Comparison of ENCODE assay signal across 23 cellular contexts in genomic region chr5:83817591-83817990, GRCh38.
DNase-seq lines count a peak whose midpoint lies in the region; ATAC-seq and TF ChIP-seq lines count a peak whose summit lies in the region.
"Had no signal": no experiment of that assay in that cellular context is flagged by ENCODE, and none has a peak within 500 bp of the region (broad histone marks: within the 10 kb centered on the region; RNA-seq: fewer than 3 reads in every experiment).

No MANE protein-coding gene starts in this region.

- H3K36me3 ChIP-seq in hepatocyte (replicated peaks; ENCODE audit: insufficient read depth, low read depth): no peaks in the 10 kb centered on the region
- no peaks in the 10 kb centered on the region for H3K36me3 ChIP-seq in suprapubic skin
- H3K36me3 ChIP-seq: tibial artery had no signal

- H3K9me2 ChIP-seq in hepatocyte (replicated peaks; ENCODE audit: insufficient read depth): no peaks in the 10 kb centered on the region

- ATAC-seq in GM18907 (IDR thresholded peaks at IDR 0.05; ENCODE audit: unreplicated experiment) (peak; percentile 48), HG02852 (IDR thresholded peaks at IDR 0.05; ENCODE audit: unreplicated experiment) (peak; percentile 89), HG03469 (IDR thresholded peaks at IDR 0.05; ENCODE audit: unreplicated experiment) (peak; percentile 85)
- ATAC-seq: activated naive CD8-positive, alpha-beta T cell treated with anti-CD3 and anti-CD28 coated beads, Interleukin-2, amount 50 U/mL, for 24 hours; left cardiac atrium; stimulated activated naive CD8-positive, alpha-beta T cell treated with anti-CD3 and anti-CD28 coated beads, Interleukin-15, amount 100 ng/mL, for 72 hours had no signal

- H3K9me3 ChIP-seq in hepatocyte (ENCODE audit: low read depth) (no peaks in the 10 kb centered on the region), suprapubic skin (peaks cover 8% of the 10 kb centered on the region)
- H3K9me3 ChIP-seq: tibial artery had no signal

- H3K4me1 ChIP-seq in hepatocyte (ENCODE audit: insufficient read depth) (no peaks in the 10 kb centered on the region), suprapubic skin (no peaks in the 10 kb centered on the region)
- H3K4me1 ChIP-seq: tibial artery had no signal

- 87% methylated on average over 1 of the region's 1 CpG for WGBS in hepatocyte (ENCODE audit: low lambda C conversion rate, missing lambda C conversion rate)
- 94% methylated on average over 1 of the region's 1 CpG for WGBS in suprapubic skin

- H2AFZ ChIP-seq in hepatocyte: no peak overlapping the region

- H3K4me1 Mint-ChIP-seq in T-helper 2 cell treated with Interferon-gamma antibody and Interleukin-4, amounts not matched to agents 5 μg/mL and 100 μg/mL, for 36 hours (ENCODE audit: low read depth): no peaks in the 10 kb centered on the region
- H3K4me1 Mint-ChIP-seq: activated naive CD8-positive, alpha-beta T cell treated with anti-CD3 and anti-CD28 coated beads, Interleukin-2, amount 50 U/mL, for 24 hours; CD4-positive, CD25-positive, alpha-beta regulatory T cell; stimulated activated naive CD8-positive, alpha-beta T cell treated with anti-CD3 and anti-CD28 coated beads, Interleukin-15, amount 100 ng/mL, for 72 hours had no signal

- no peak for TF ChIP-seq CTCF in hepatocyte (IDR thresholded peaks at IDR 0.05; ENCODE audit: poor library complexity)
- TF ChIP-seq CTCF in suprapubic skin (IDR thresholded peaks at IDR 0.05): no peak

- H3K4me2 ChIP-seq in hepatocyte: no peak overlapping the region

- H3K79me2 ChIP-seq in hepatocyte: no peaks in the 10 kb centered on the region

- H4K20me1 ChIP-seq in hepatocyte (ENCODE audit: insufficient read depth, poor library complexity, severe bottlenecking): no peaks in the 10 kb centered on the region

- H3K4me3 ChIP-seq in hepatocyte (no peak overlapping the region), suprapubic skin (no peak overlapping the region)
- H3K4me3 ChIP-seq: tibial artery had no signal

- no peaks in the 10 kb centered on the region for H3K9me3 Mint-ChIP-seq in T-helper 2 cell treated with Interferon-gamma antibody and Interleukin-4, amounts not matched to agents 5 μg/mL and 100 μg/mL, for 36 hours

- H3K27ac ChIP-seq in hepatocyte (no peak overlapping the region), suprapubic skin (no peak overlapping the region)
- H3K27ac ChIP-seq: HL-60, tibial artery had no signal

- no peaks in the 10 kb centered on the region for H3K27me3 ChIP-seq in hepatocyte
- H3K27me3 ChIP-seq in suprapubic skin: no peaks in the 10 kb centered on the region
- H3K27me3 ChIP-seq: tibial artery had no signal

- no peak overlapping the region for H3K4me3 Mint-ChIP-seq in T-helper 2 cell treated with Interferon-gamma antibody and Interleukin-4, amounts not matched to agents 5 μg/mL and 100 μg/mL, for 36 hours
- H3K4me3 Mint-ChIP-seq: activated naive CD8-positive, alpha-beta T cell treated with anti-CD3 and anti-CD28 coated beads, Interleukin-2, amount 50 U/mL, for 24 hours; CD4-positive, CD25-positive, alpha-beta regulatory T cell; neural crest cell; stimulated activated naive CD8-positive, alpha-beta T cell treated with anti-CD3 and anti-CD28 coated beads, Interleukin-15, amount 100 ng/mL, for 72 hours had no signal

- H3K27me3 Mint-ChIP-seq in T-helper 2 cell treated with Interferon-gamma antibody and Interleukin-4, amounts not matched to agents 5 μg/mL and 100 μg/mL, for 36 hours (ENCODE audit: low read depth): no peaks in the 10 kb centered on the region
- H3K27me3 Mint-ChIP-seq: activated naive CD8-positive, alpha-beta T cell treated with anti-CD3 and anti-CD28 coated beads, Interleukin-2, amount 50 U/mL, for 24 hours; CD4-positive, CD25-positive, alpha-beta regulatory T cell; stimulated activated naive CD8-positive, alpha-beta T cell treated with anti-CD3 and anti-CD28 coated beads, Interleukin-15, amount 100 ng/mL, for 72 hours had no signal

- no peaks in the 10 kb centered on the region for H3K36me3 Mint-ChIP-seq in T-helper 2 cell treated with Interferon-gamma antibody and Interleukin-4, amounts not matched to agents 5 μg/mL and 100 μg/mL, for 36 hours (ENCODE audit: low read depth)
- H3K36me3 Mint-ChIP-seq: CD4-positive, CD25-positive, alpha-beta regulatory T cell had no signal

- no peak overlapping the region for H3K27ac Mint-ChIP-seq in T-helper 2 cell treated with Interferon-gamma antibody and Interleukin-4, amounts not matched to agents 5 μg/mL and 100 μg/mL, for 36 hours
- H3K27ac Mint-ChIP-seq: activated naive CD8-positive, alpha-beta T cell treated with anti-CD3 and anti-CD28 coated beads, Interleukin-2, amount 50 U/mL, for 24 hours; CD4-positive, CD25-positive, alpha-beta regulatory T cell; stimulated activated naive CD8-positive, alpha-beta T cell treated with anti-CD3 and anti-CD28 coated beads, Interleukin-15, amount 100 ng/mL, for 72 hours had no signal

- no peak for TF ChIP-seq EP300 in suprapubic skin (IDR thresholded peaks at IDR 0.05)

- DNase-seq in germinal center (ENCODE audit: low spot score): no peak
- no peak for DNase-seq in hepatocyte (ENCODE audit: low spot score)
- no peak for DNase-seq in T-helper 2 cell treated with Interferon-gamma antibody and Interleukin-4, amounts not matched to agents 5 μg/mL and 100 μg/mL, for 36 hours (ENCODE audit: low spot score)
- no peak for DNase-seq in suprapubic skin (ENCODE audit: low spot score in 2 of 2)
- DNase-seq: activated CD4-positive, alpha-beta T cell treated with anti-CD3 and anti-CD28 coated beads for 1 hour; activated gamma-delta T cell treated with Interleukin-2 at 50 U/mL for 16 hours; activated naive CD8-positive, alpha-beta T cell treated with anti-CD3 and anti-CD28 coated beads, Interleukin-2, amount 50 U/mL, for 24 hours; CD4-positive, CD25-positive, alpha-beta regulatory T cell; cerebellar nuclear complex; head of caudate nucleus; Kasumi-1; left cardiac atrium; mammary epithelial cell; NCI-H2171 treated with DMSO at 0.1 percent for 48 hours; NCI-H526; posterior cingulate gyrus; stimulated activated naive CD8-positive, alpha-beta T cell treated with anti-CD3 and anti-CD28 coated beads, Interleukin-15, amount 100 ng/mL, for 72 hours; tibial artery had no signal

- no peak for TF ChIP-seq POLR2A in suprapubic skin (IDR thresholded peaks at IDR 0.05)
